ENCODE assay signal across 1 cellular context in genomic region chr18:51279367-51279984, GRCh38.
A peak's percentile ranks its signal among the peaks of the same experiment; 100 is the strongest.
TF ChIP-seq lines count a peak whose summit lies in the region.

No MANE protein-coding gene starts in this region.

TF ChIP-seq in HepG2, 621 proteins besides CTCF, POLR2A, EP300 and RAD21 (continued from another document and continues in another):
- TF ChIP-seq MTERF4 (CRISPR knock-in tag; IDR thresholded peaks at IDR 0.05) = no peak
- TF ChIP-seq SRY (CRISPR knock-in tag; IDR thresholded peaks at IDR 0.05) = no peak
- TF ChIP-seq RXRA (CRISPR knock-in tag; IDR thresholded peaks at IDR 0.05) = peak; percentile 18; the same call in 1 of the 2 replicates
- peak; percentile 98 for TF ChIP-seq PITX1 (CRISPR knock-in tag; IDR thresholded peaks at IDR 0.05)
- TF ChIP-seq IRX3 (CRISPR knock-in tag; IDR thresholded peaks at IDR 0.05; ENCODE audit: borderline replicate concordance, low read depth) = no peak
- no peak for TF ChIP-seq ELF1 (CRISPR knock-in tag; IDR thresholded peaks at IDR 0.05)
- no peak for TF ChIP-seq ERF (CRISPR knock-in tag; IDR thresholded peaks at IDR 0.05)
- peak; percentile 64 for TF ChIP-seq ASH2L (IDR thresholded peaks at IDR 0.05; ENCODE audit: insufficient read length, low read depth, low read length)
- no peak for TF ChIP-seq ZNF883 (CRISPR knock-in tag; IDR thresholded peaks at IDR 0.05; ENCODE audit: not compliant biosample characterization)
- no peak for TF ChIP-seq TOE1 (CRISPR knock-in tag; IDR thresholded peaks at IDR 0.05)
- no peak for TF ChIP-seq TERF1 (CRISPR knock-in tag; IDR thresholded peaks at IDR 0.05)
- peak; percentile 39; the same call in 1 of the 2 replicates for TF ChIP-seq NR2F6 (IDR thresholded peaks at IDR 0.05)
- no peak for TF ChIP-seq NR2F6 (CRISPR knock-in tag; IDR thresholded peaks at IDR 0.05)
- TF ChIP-seq ZNF572 (CRISPR knock-in tag; IDR thresholded peaks at IDR 0.05) = no peak
- TF ChIP-seq GABPB1 (CRISPR knock-in tag; IDR thresholded peaks at IDR 0.05) = no peak
- TF ChIP-seq E2F2 (CRISPR knock-in tag; IDR thresholded peaks at IDR 0.05; ENCODE audit: borderline replicate concordance) = no peak
- TF ChIP-seq JDP2 (CRISPR knock-in tag; IDR thresholded peaks at IDR 0.05; ENCODE audit: borderline replicate concordance) = no peak
- 0 out of 2 replicates have a peak, but pooled peaks have one; percentile 55 for TF ChIP-seq MIXL1 (CRISPR knock-in tag; IDR thresholded peaks at IDR 0.05)
- TF ChIP-seq KMT2B (CRISPR knock-in tag; IDR thresholded peaks at IDR 0.05) = no peak
- no peak for TF ChIP-seq ZSCAN25 (CRISPR knock-in tag; IDR thresholded peaks at IDR 0.05)
- TF ChIP-seq PRDM10 (CRISPR knock-in tag; IDR thresholded peaks at IDR 0.05; ENCODE audit: low read depth) = no peak
- no peak for TF ChIP-seq NR3C1 (CRISPR knock-in tag; IDR thresholded peaks at IDR 0.05)
- no peak for TF ChIP-seq NKX3-1 (CRISPR knock-in tag; IDR thresholded peaks at IDR 0.05)
- TF ChIP-seq MED13 (CRISPR knock-in tag; IDR thresholded peaks at IDR 0.05) = no peak
- TF ChIP-seq ZNF224 (CRISPR knock-in tag; IDR thresholded peaks at IDR 0.05) = no peak
- TF ChIP-seq ZSCAN9 (CRISPR knock-in tag; IDR thresholded peaks at IDR 0.05; ENCODE audit: borderline replicate concordance) = 0 out of 2 replicates have a peak, but pooled peaks have one; percentile 26
- no peak for TF ChIP-seq ISX (CRISPR knock-in tag; conservative IDR thresholded peaks at IDR 0.05)
- no peak for TF ChIP-seq FOXO4 (CRISPR knock-in tag; conservative IDR thresholded peaks at IDR 0.05)
- TF ChIP-seq POGK (CRISPR knock-in tag; conservative IDR thresholded peaks at IDR 0.05) = 0 out of 2 replicates have a peak, but pooled peaks have one; percentile 28
- no peak for TF ChIP-seq TOPORS (CRISPR knock-in tag; IDR thresholded peaks at IDR 0.05)
- no peak for TF ChIP-seq ZBTB14 (CRISPR knock-in tag; IDR thresholded peaks at IDR 0.05)
- no peak for TF ChIP-seq RFX5 (IDR thresholded peaks at IDR 0.05; ENCODE audit: low read depth, low read length)
- TF ChIP-seq ZNF644 (CRISPR knock-in tag; IDR thresholded peaks at IDR 0.05; ENCODE audit: low read depth) = peak; percentile 11; the same call in 1 of the 2 replicates
- peak; percentile 43; the same call in 1 of the 2 replicates for TF ChIP-seq FOXA3 (CRISPR knock-in tag; IDR thresholded peaks at IDR 0.05)
- no peak for TF ChIP-seq ZBTB37 (CRISPR knock-in tag; IDR thresholded peaks at IDR 0.05)
- no peak for TF ChIP-seq ZNF17 (CRISPR knock-in tag; IDR thresholded peaks at IDR 0.05)
- peak; percentile 19; the same call in 1 of the 2 replicates for TF ChIP-seq FOXO1 (CRISPR knock-in tag; IDR thresholded peaks at IDR 0.05)
- TF ChIP-seq DMAP1 (CRISPR knock-in tag; IDR thresholded peaks at IDR 0.05) = no peak
- TF ChIP-seq HNF4A (CRISPR knock-in tag; IDR thresholded peaks at IDR 0.05) = peak; percentile 99
- TF ChIP-seq TCF7 (IDR thresholded peaks at IDR 0.05; ENCODE audit: low read depth) = peak; percentile 46; the same call in 1 of the 2 replicates
- no peak for TF ChIP-seq KDM5A (IDR thresholded peaks at IDR 0.05; ENCODE audit: borderline replicate concordance, low read length)
- peak; percentile 85; the same call in 1 of the 2 replicates for TF ChIP-seq HMG20A (CRISPR knock-in tag; IDR thresholded peaks at IDR 0.05; ENCODE audit: borderline replicate concordance)
- TF ChIP-seq RXRB (CRISPR knock-in tag; IDR thresholded peaks at IDR 0.05; ENCODE audit: borderline replicate concordance) = peak; percentile 53; the same call in 1 of the 2 replicates
- TF ChIP-seq YY1 (IDR thresholded peaks at IDR 0.05; ENCODE audit: insufficient read depth, insufficient replicate concordance, low read depth, low read length) = no peak
- TF ChIP-seq ZNF781 (CRISPR knock-in tag; IDR thresholded peaks at IDR 0.05; ENCODE audit: borderline replicate concordance, not compliant biosample characterization) = peak; percentile 54
- TF ChIP-seq ARNTL (CRISPR knock-in tag; IDR thresholded peaks at IDR 0.05) = no peak
- TF ChIP-seq ZNF280D (CRISPR knock-in tag; IDR thresholded peaks at IDR 0.05) = peak; percentile 77
- no peak for TF ChIP-seq ZNF577 (CRISPR knock-in tag; IDR thresholded peaks at IDR 0.05; ENCODE audit: borderline replicate concordance, low read depth)
